ENCODE assay signal across 9 cellular contexts in genomic region chr5:61306531-61307195, GRCh38. TPM values are rescaled to one million over a fixed set of nuclear protein-coding genes. Genes with fewer than 3 reads are reported as not detected.
DNase-seq lines count a peak whose midpoint lies in the region; ATAC-seq, FAIRE-seq and TF ChIP-seq lines count a peak whose summit lies in the region.
"Had no signal": no experiment of that assay in that cellular context is flagged by ENCODE, and none has a peak within 500 bp of the region (broad histone marks: within the 10 kb centered on the region; RNA-seq: fewer than 3 reads in every experiment).

No MANE protein-coding gene starts in this region.

- no peaks in the 10 kb centered on the region for H3K9me3 ChIP-seq in left lung

- H3K4me3 ChIP-seq in astrocyte of the spinal cord (ENCODE audit: low read depth, low read length) (no peak overlapping the region), left lung (no peak overlapping the region)

- in situ Hi-C loops in astrocyte of the spinal cord (cut with HindIII; ENCODE audit: low sequenced_read_pairs): no loop called here

- no peak for FAIRE-seq in urothelium cell line (lab: Jason Lieb, UNC)
- FAIRE-seq: endometrium had no signal

- peaks cover 10 to 23% of the 10 kb centered on the region in 2 donors for H3K4me1 ChIP-seq in left lung

- peak; percentile 52 for DNase-seq in stimulated activated CD4-positive, alpha-beta T cell treated with anti-CD3 and anti-CD28 coated beads, Interleukin-15, amount 100 ng/mL, for 24 hours
- no peak for DNase-seq in stimulated activated CD4-positive, alpha-beta T cell treated with anti-CD3 and anti-CD28 coated beads, Interleukin-2, amount 100 ng/mL, for 48 hours
- DNase-seq in astrocyte of the spinal cord (ENCODE audit: low read depth, low spot score): peak; percentile 86
- peak; percentile 48 for DNase-seq in urothelium cell line (ENCODE audit: low spot score)
- no peak for DNase-seq in effector CD8-positive, alpha-beta T cell (lab: John Stamatoyannopoulos, UW)
- no peak for DNase-seq in NCI-H524 treated with DMSO at 0.1 percent for 48 hours (lab: John Stamatoyannopoulos, UW)
- no peak for DNase-seq in left lung

- ATAC-seq in HG03280 (IDR thresholded peaks at IDR 0.05; ENCODE audit: unreplicated experiment) (peak; percentile 65), left lung (no peak)

- intact Hi-C loops in left lung (cut with DNase I): no loop called here

- no peaks in the 10 kb centered on the region for H3K36me3 ChIP-seq in left lung

- H3K27ac ChIP-seq in left lung: no peak overlapping the region

- no peak for TF ChIP-seq CTCF in astrocyte of the spinal cord (IDR thresholded peaks at IDR 0.05; ENCODE audit: low read depth, low read length)
- TF ChIP-seq CTCF in left lung (IDR thresholded peaks at IDR 0.05): no peak

- H3K27me3 ChIP-seq in left lung: no peaks in the 10 kb centered on the region

RNA-seq across cellular contexts. Expression of gene ZSWIM6, which starts 25.4 kb away (rescaled TPM):
- 10 to 100 TPM; 17.5 to 20.3 TPM for total RNA-seq in left lung

Comparison
In these comparisons a context has a peak if more than half of its experiments do, and no peak if none do; other contexts are left out.
1. DNase-seq: peak in stimulated activated CD4-positive, alpha-beta T cell treated with anti-CD3 and anti-CD28 coated beads, Interleukin-15, amount 100 ng/mL, for 24 hours (single experiment), astrocyte of the spinal cord (single experiment) and urothelium cell line (single experiment); none in stimulated activated CD4-positive, alpha-beta T cell treated with anti-CD3 and anti-CD28 coated beads, Interleukin-2, amount 100 ng/mL, for 48 hours (0 of 2), effector CD8-positive, alpha-beta T cell (single experiment), NCI-H524 treated with DMSO at 0.1 percent for 48 hours (single experiment) and left lung (0 of 2).